ENCODE assay signal across 8 cellular contexts in genomic region chr17:78789663-78790181, GRCh38. TPM values are rescaled to one million over a fixed set of nuclear protein-coding genes. Genes with fewer than 3 reads are reported as not detected.
A peak's percentile ranks its signal among the peaks of the same experiment; 100 is the strongest.
DNase-seq lines count a peak whose midpoint lies in the region; ATAC-seq and TF ChIP-seq lines count a peak whose summit lies in the region.

No MANE protein-coding gene starts in this region.

- POLR2A ChIA-PET in activated CD4-positive, alpha-beta T cell treated with anti-CD3 and anti-CD28 coated beads, Interleukin-2, amount 10 ng/mL, durations not matched to agents 7 days and 5 days (lab: Charles Lee): interaction anchor here (0.6 kb wide), 2 partner anchors 19 to 22 kb away, joined by 3 to 5 read pairs; no protein-coding TSS in a partner anchor
- POLR2A ChIA-PET in MCF 10A (lab: Yijun Ruan, JAX): interaction anchor here (0.6 to 2.5 kb wide), 6 partner anchors 15 to 309 kb away, joined by 3 to 5 read pairs (median 4); no protein-coding TSS in a partner anchor

- no peak overlapping the region for H3K9ac ChIP-seq in fibroblast of lung (ENCODE audit: insufficient read depth, low read length)

- CTCF ChIA-PET in activated CD4-positive, alpha-beta T cell treated with anti-CD3 and anti-CD28 coated beads, Interleukin-2, amount 10 ng/mL, durations not matched to agents 7 days and 5 days (lab: Charles Lee): interaction anchor here (0.6 to 2.1 kb wide), 7 partner anchors 11 to 539 kb away, joined by 3 to 7 read pairs (median 3); no protein-coding TSS in a partner anchor
- CTCF ChIA-PET in MCF 10A (lab: Yijun Ruan, JAX): no interaction called here

- H3K27ac ChIP-seq in fibroblast of lung (ENCODE audit: insufficient read depth, low read length) (peak overlapping the region; percentile 52), psoas muscle (peak overlapping the region; percentile 61)

- peak overlapping the region; percentile 92 for H3K27ac Mint-ChIP-seq in activated CD4-positive, alpha-beta T cell treated with anti-CD3 and anti-CD28 coated beads, Interleukin-2, amount 10 ng/mL, durations not matched to agents 7 days and 5 days
- no peak overlapping the region for H3K27ac Mint-ChIP-seq in MCF 10A (ENCODE audit: low read depth, unreplicated experiment)

- peaks cover 61% of the 10 kb centered on the region for H3K4me1 Mint-ChIP-seq in activated CD4-positive, alpha-beta T cell treated with anti-CD3 and anti-CD28 coated beads, Interleukin-2, amount 10 ng/mL, durations not matched to agents 7 days and 5 days
- peaks cover 8% of the 10 kb centered on the region for H3K4me1 Mint-ChIP-seq in MCF 10A (ENCODE audit: insufficient read depth, unreplicated experiment)

- H3K4me1 ChIP-seq in fibroblast of lung (ENCODE audit: control insufficient read depth, extremely low read depth, insufficient read depth, low read length): peaks cover 10% of the 10 kb centered on the region
- H3K4me1 ChIP-seq in psoas muscle: peaks cover 37% of the 10 kb centered on the region

- H3K4me3 ChIP-seq in fibroblast of lung (replicated peaks in 1 of 4; ENCODE audit: control extremely low read depth in 1 of 4, insufficient read depth in 1 of 4, low read depth in 3 of 4, low read length in 4 of 4) (peak overlapping the region in 2 of 4 experiments; percentile 19 to 20), psoas muscle (no peak overlapping the region)

- ATAC-seq in psoas muscle: no peak
- ATAC-seq in GM18858 (IDR thresholded peaks at IDR 0.05; ENCODE audit: unreplicated experiment): no peak
- no peak for ATAC-seq in GM19328 (IDR thresholded peaks at IDR 0.05; ENCODE audit: unreplicated experiment)

- H3K9me3 ChIP-seq in fibroblast of lung (ENCODE audit: control insufficient read depth, insufficient read depth, low read depth, low read length) (no peaks in the 10 kb centered on the region), psoas muscle (no peaks in the 10 kb centered on the region)

- no peaks in the 10 kb centered on the region for H3K79me2 ChIP-seq in fibroblast of lung (ENCODE audit: control insufficient read depth, insufficient read depth, low read length)

- no peaks in the 10 kb centered on the region for H3K27me3 ChIP-seq in fibroblast of lung (ENCODE audit: control insufficient read depth, insufficient read depth, low read length)
- H3K27me3 ChIP-seq in psoas muscle (ENCODE audit: insufficient read depth in 3 of 3, low read length in 2 of 3): no peaks in the 10 kb centered on the region

- no peaks in the 10 kb centered on the region for H3K27me3 Mint-ChIP-seq in activated CD4-positive, alpha-beta T cell treated with anti-CD3 and anti-CD28 coated beads, Interleukin-2, amount 10 ng/mL, durations not matched to agents 7 days and 5 days
- H3K27me3 Mint-ChIP-seq in MCF 10A (ENCODE audit: insufficient read depth, unreplicated experiment): no peaks in the 10 kb centered on the region

- intact Hi-C loops in psoas muscle (cut with DNase I): no loop called here
- intact Hi-C loops in MCF 10A (cut with micrococcal nuclease): no loop called here

- peak; percentile 74 for DNase-seq in NCI-H1092 (lab: John Stamatoyannopoulos, UW)
- peak; percentile 68 for DNase-seq in activated CD4-positive, alpha-beta T cell treated with anti-CD3 and anti-CD28 coated beads, Interleukin-2, amount 10 ng/mL, durations not matched to agents 7 days and 5 days
- peak; percentile 82 to 95 for DNase-seq in fibroblast of lung (ENCODE audit: low read depth in 2 of 2)
- DNase-seq in psoas muscle: peak; percentile 75 to 85
- DNase-seq in MCF 10A (ENCODE audit: unreplicated experiment): no peak
- no peak for DNase-seq in NK-92 treated with Interleukin-12 subunit alpha and Interleukin-12 subunit beta, amount 100 ng/mL, for 24 hours (lab: John Stamatoyannopoulos, UW)

- H3K4me3 Mint-ChIP-seq in activated CD4-positive, alpha-beta T cell treated with anti-CD3 and anti-CD28 coated beads, Interleukin-2, amount 10 ng/mL, durations not matched to agents 7 days and 5 days: peak overlapping the region; percentile 6
- H3K4me3 Mint-ChIP-seq in MCF 10A (ENCODE audit: unreplicated experiment): no peak overlapping the region

- H3K9me3 Mint-ChIP-seq in activated CD4-positive, alpha-beta T cell treated with anti-CD3 and anti-CD28 coated beads, Interleukin-2, amount 10 ng/mL, durations not matched to agents 7 days and 5 days: no peaks in the 10 kb centered on the region
- H3K9me3 Mint-ChIP-seq in MCF 10A (ENCODE audit: unreplicated experiment): no peaks in the 10 kb centered on the region

- BruUV-seq in MCF 10A (replicated peaks; lab: Mats Ljungman, UMichigan): no TSS peak

- H3K4me2 ChIP-seq in fibroblast of lung (ENCODE audit: extremely low read depth, insufficient read depth, low read length): peak overlapping the region; percentile 72

- H2AFZ ChIP-seq in fibroblast of lung (ENCODE audit: low read length): no peak overlapping the region

- no peak for TF ChIP-seq CTCF in fibroblast of lung (conservative IDR thresholded peaks at IDR 0.05 in 1 of 2, IDR thresholded peaks at IDR 0.05 in 1 of 2; ENCODE audit: low read depth in 1 of 2, low read length in 2 of 2)
- no peak for TF ChIP-seq CTCF in psoas muscle (IDR thresholded peaks at IDR 0.05)
- TF ChIP-seq CTCF in MCF 10A (IDR thresholded peaks at IDR 0.05; ENCODE audit: unreplicated experiment): no peak

- H3K36me3 Mint-ChIP-seq in activated CD4-positive, alpha-beta T cell treated with anti-CD3 and anti-CD28 coated beads, Interleukin-2, amount 10 ng/mL, durations not matched to agents 7 days and 5 days (ENCODE audit: low read depth): peaks cover 34% of the 10 kb centered on the region
- peaks cover 19% of the 10 kb centered on the region for H3K36me3 Mint-ChIP-seq in MCF 10A (ENCODE audit: insufficient read depth, unreplicated experiment)

- no peaks in the 10 kb centered on the region for H4K20me1 ChIP-seq in fibroblast of lung (ENCODE audit: control insufficient read depth, extremely low read depth, insufficient read depth, low read length)

- WGBS in psoas muscle, 3 donors: 34 to 53% (median 43%) methylated on average over 13 to 14 of the region's 14 CpGs

- H3K36me3 ChIP-seq in fibroblast of lung (ENCODE audit: control insufficient read depth, insufficient read depth, low read length): peaks cover 2% of the 10 kb centered on the region
- peaks cover 0 to 4% of the 10 kb centered on the region in 2 donors for H3K36me3 ChIP-seq in psoas muscle (ENCODE audit: insufficient read depth in 1 of 2, low read depth in 1 of 2)

RNA-seq across cellular contexts. Expression of gene CYTH1, which starts 7.6 kb away (rescaled TPM):
- total RNA-seq in activated CD4-positive, alpha-beta T cell treated with anti-CD3 and anti-CD28 coated beads, Interleukin-2, amount 10 ng/mL, durations not matched to agents 7 days and 5 days: 100 to 1,000 TPM; 244 to 251 TPM
- total RNA-seq in fibroblast of lung (6.7 and 9.9 TPM in 2 replicates), psoas muscle (10 to 100 TPM; 25.6 to 40.4 (median 34.0) TPM), MCF 10A (2022) (32.8 and 38.5 TPM in 2 replicates)
- polyA plus RNA-seq in fibroblast of lung (8.9 and 11.3 TPM in 2 replicates), psoas muscle (10 to 100 TPM; 18.7 to 38.0 (median 23.9) TPM)
- 6.3 and 9.7 TPM in 2 replicates for polyA plus RNA-seq in fibroblast of lung (2012)
- 5.5 and 18.6 TPM in 2 replicates for polyA minus RNA-seq in fibroblast of lung (ENCODE audit: low replicate concordance)

RNA-seq across cellular contexts. Expression of gene USP36, which starts 50.9 kb away (rescaled TPM):
- total RNA-seq in activated CD4-positive, alpha-beta T cell treated with anti-CD3 and anti-CD28 coated beads, Interleukin-2, amount 10 ng/mL, durations not matched to agents 7 days and 5 days: 10 to 100 TPM; 79.0 to 92.9 TPM
- total RNA-seq in fibroblast of lung (16.7 and 18.3 TPM in 2 replicates), psoas muscle (10 to 100 TPM; 24.2 to 40.5 (median 28.8) TPM), MCF 10A (2022) (118 and 119 TPM in 2 replicates)
- polyA plus RNA-seq in fibroblast of lung (15.4 and 27.4 TPM in 2 replicates), psoas muscle (10 to 100 TPM; 14.0 to 23.7 (median 20.6) TPM)
- 18.2 and 25.0 TPM in 2 replicates for polyA plus RNA-seq in fibroblast of lung (2012)
- 48.3 and 92.3 TPM in 2 replicates for polyA minus RNA-seq in fibroblast of lung (ENCODE audit: low replicate concordance)

Comparison
In these comparisons a context has a peak if more than half of its experiments do, and no peak if none do; other contexts are left out.
1. DNase-seq: peak in NCI-H1092 (single experiment), activated CD4-positive, alpha-beta T cell treated with anti-CD3 and anti-CD28 coated beads, Interleukin-2, amount 10 ng/mL, durations not matched to agents 7 days and 5 days (single experiment), fibroblast of lung (2 of 2) and psoas muscle (2 of 2); none in MCF 10A (single experiment) and NK-92 treated with Interleukin-12 subunit alpha and Interleukin-12 subunit beta, amount 100 ng/mL, for 24 hours (single experiment).